Comparison of ENCODE assay signal across 12 cellular contexts in genomic region chr9:121720311-121720991, GRCh38.
DNase-seq lines count a peak whose midpoint lies in the region; ATAC-seq and TF ChIP-seq lines count a peak whose summit lies in the region.
"Had no signal": no experiment of that assay in that cellular context is flagged by ENCODE, and none has a peak within 500 bp of the region (broad histone marks: within the 10 kb centered on the region; RNA-seq: fewer than 3 reads in every experiment).

No MANE protein-coding gene starts in this region.

- TF ChIP-seq CTCF in esophagus squamous epithelium (IDR thresholded peaks at IDR 0.05) (no peak), ovary (IDR thresholded peaks at IDR 0.05) (no peak)

- H3K9ac ChIP-seq in BLaER1 treated with 17β-estradiol and CSF1 and Interleukin-3, amounts not matched to agents 10 nM and 100 nM = peak overlapping the region in 8 of 11 experiments; percentile 10 to 54 (median 26); a peak in 11 of 22 replicates

- H3K4me1 ChIP-seq in BLaER1 treated with 17β-estradiol and CSF1 and Interleukin-3, amounts not matched to agents 10 nM and 100 nM = peaks cover 23 to 61% (median 46%) of the 10 kb centered on the region in 10 experiments; a peak in 18 of 20 replicates
- H3K4me1 ChIP-seq in esophagus squamous epithelium (peaks cover 38 to 100% (median 89%) of the 10 kb centered on the region in 3 donors), ovary (ENCODE audit: insufficient read depth) (peaks cover 63% of the 10 kb centered on the region)
- H3K4me1 ChIP-seq: HAP-1 had no signal

- DNase-seq in NCI-H2196 (lab: John Stamatoyannopoulos, UW; ENCODE audit: unreplicated experiment) (peak; percentile 19), esophagus squamous epithelium (lab: John Stamatoyannopoulos, UW) (no peak), ovary (no peak), NCI-H1436 (lab: John Stamatoyannopoulos, UW) (no peak), H4 (ENCODE audit: low spot score) (no peak)
- no peak for DNase-seq in stimulated activated CD4-positive, alpha-beta T cell treated with anti-CD3 and anti-CD28 coated beads, Interleukin-4, amount 100 ng/mL, for 1 hour
- DNase-seq: activated CD4-positive, alpha-beta T cell treated with anti-CD3 and anti-CD28 coated beads for 4 hours; AML-193; stimulated activated naive CD4-positive, alpha-beta T cell had no signal

- intact Hi-C loops in esophagus squamous epithelium (cut with DNase I) = no loop called here
- intact Hi-C loops in ovary (cut with DNase I) = no loop called here

- TF ChIP-seq POLR2A in esophagus squamous epithelium (IDR thresholded peaks at IDR 0.05) (peak in 1 of 4 donors; percentile 9), ovary (IDR thresholded peaks at IDR 0.05) (no peak)

- WGBS in esophagus squamous epithelium, 2 donors = 39 to 43% methylated on average over 2 to 4 of the region's 6 CpGs
- WGBS in ovary, 3 donors = 48 to 53% (median 50%) methylated on average over 6 of the region's 6 CpGs

- peaks cover 0 to 97% (median 64%) of the 10 kb centered on the region in 11 experiments; a peak in 18 of 22 replicates for H4K20me1 ChIP-seq in BLaER1 treated with 17β-estradiol and CSF1 and Interleukin-3, amounts not matched to agents 10 nM and 100 nM

- no peak for TF ChIP-seq EP300 in ovary (IDR thresholded peaks at IDR 0.05)

- no peaks in the 10 kb centered on the region for H3K36me3 ChIP-seq in BLaER1 treated with 17β-estradiol and CSF1 and Interleukin-3, amounts not matched to agents 10 nM and 100 nM
- H3K36me3 ChIP-seq in esophagus squamous epithelium (no peaks in the 10 kb centered on the region), ovary (no peaks in the 10 kb centered on the region)
- H3K36me3 ChIP-seq: HAP-1 had no signal

- H3K27ac ChIP-seq in BLaER1 treated with 17β-estradiol and CSF1 and Interleukin-3, amounts not matched to agents 10 nM and 100 nM = peak overlapping the region in 6 of 11 experiments; percentile 52 to 65 (median 58); a peak in 12 of 22 replicates
- H3K27ac ChIP-seq in esophagus squamous epithelium (peak overlapping the region; percentile 36 to 70 (median 54)), ovary (peak overlapping the region; percentile 62 to 91)

- H3K27me3 ChIP-seq in BLaER1 treated with 17β-estradiol and CSF1 and Interleukin-3, amounts not matched to agents 10 nM and 100 nM = no peaks in the 10 kb centered on the region
- H3K27me3 ChIP-seq in esophagus squamous epithelium (no peaks in the 10 kb centered on the region), ovary (no peaks in the 10 kb centered on the region)

- no peak overlapping the region for H3K4me3 ChIP-seq in BLaER1 treated with 17β-estradiol and CSF1 and Interleukin-3, amounts not matched to agents 10 nM and 100 nM
- H3K4me3 ChIP-seq in esophagus squamous epithelium (no peak overlapping the region), ovary (no peak overlapping the region)
- H3K4me3 ChIP-seq: HAP-1 had no signal

- no peak for ATAC-seq in HG03108 (IDR thresholded peaks at IDR 0.05; ENCODE audit: unreplicated experiment)

- H3K4me2 ChIP-seq in BLaER1 treated with 17β-estradiol and CSF1 and Interleukin-3, amounts not matched to agents 10 nM and 100 nM = peak overlapping the region in 10 of 11 experiments; percentile 38 to 75 (median 56); a peak in 19 of 22 replicates

- H3K9me3 ChIP-seq in BLaER1 treated with 17β-estradiol and CSF1 and Interleukin-3, amounts not matched to agents 10 nM and 100 nM (replicated peaks in 1 of 11) = no peaks in the 10 kb centered on the region
- H3K9me3 ChIP-seq in esophagus squamous epithelium (no peaks in the 10 kb centered on the region), ovary (no peaks in the 10 kb centered on the region)
- H3K9me3 ChIP-seq: HAP-1 had no signal
